27 cellular contexts compared by ENCODE assay signal in genomic region chr4:68630371-68630770, GRCh38. TPM values are rescaled to one million over a fixed set of nuclear protein-coding genes. Genes with fewer than 3 reads are reported as not detected.
"Had no signal": no experiment of that assay in that cellular context is flagged by ENCODE, and none has a peak within 500 bp of the region (broad histone marks: within the 10 kb centered on the region; RNA-seq: fewer than 3 reads in every experiment).

No MANE protein-coding gene starts in this region.

- H3K9me3 Mint-ChIP-seq: activated B cell treated with CpG ODN at 0.5 μM for 24 hours; activated CD8-positive, alpha-beta T cell treated with anti-CD3 and anti-CD28 coated beads for 36 hours; activated naive CD8-positive, alpha-beta T cell treated with anti-CD3 and anti-CD28 coated beads, Interleukin-2, amount 10 ng/mL, durations not matched to agents 7 days and 5 days; activated T-helper 17 cell treated with anti-CD3 and anti-CD28 coated beads, Interleukin-2, amount 50 U/mL, for 72 hours; central memory CD8-positive, alpha-beta T cell; stimulated activated memory B cell treated with anti-CD40 and anti-IgM and Interleukin-4, amounts not matched to agents 10 μg/mL and 1 μg/mL and 100 μg/mL, for 72 hours; T-cell had no signal

- DNase-seq: activated B cell treated with CpG ODN at 0.5 μM for 24 hours; activated CD4-positive, alpha-beta T cell treated with anti-CD3 and anti-CD28 coated beads for 48 hours; activated CD8-positive, alpha-beta T cell treated with anti-CD3 and anti-CD28 coated beads for 36 hours; activated naive CD4-positive, alpha-beta T cell treated with Interleukin-2 at 50 U/mL for 16 hours; activated naive CD8-positive, alpha-beta T cell treated with anti-CD3 and anti-CD28 coated beads, Interleukin-2, amount 10 ng/mL, durations not matched to agents 7 days and 5 days; activated T-cell treated with anti-CD3 and anti-CD28 coated beads, Interleukin-2, amount 50 U/mL, for 1 hour; colonic mucosa; endodermal cell; foreskin keratinocyte; heart left ventricle; kidney glomerular epithelial cell; left ventricle myocardium superior; pancreas; stimulated activated CD4-positive, alpha-beta T cell treated with anti-CD3 and anti-CD28 coated beads, Interleukin-4, amount 100 ng/mL, for 4 hours; T-cell; upper lobe of right lung had no signal

- H3K27ac ChIP-seq: colonic mucosa, epithelial cell of prostate, foreskin keratinocyte, heart left ventricle, neutrophil, pancreas, thoracic aorta, upper lobe of right lung had no signal

- H3K9me3 ChIP-seq: colonic mucosa, heart left ventricle, neutrophil, pancreas, thoracic aorta, upper lobe of right lung had no signal

- H3K36me3 ChIP-seq: colonic mucosa, heart left ventricle, neutrophil, pancreas, thoracic aorta, upper lobe of right lung had no signal

- H3K27ac Mint-ChIP-seq: activated B cell treated with CpG ODN at 0.5 μM for 24 hours; activated CD8-positive, alpha-beta T cell treated with anti-CD3 and anti-CD28 coated beads for 36 hours; activated naive CD8-positive, alpha-beta T cell treated with anti-CD3 and anti-CD28 coated beads, Interleukin-2, amount 10 ng/mL, durations not matched to agents 7 days and 5 days; activated T-helper 17 cell treated with anti-CD3 and anti-CD28 coated beads, Interleukin-2, amount 50 U/mL, for 72 hours; brain; endodermal cell; natural killer cell treated with Interleukin-12 subunit alpha and Interleukin-12 subunit beta and Interleukin-15 and Interleukin-18, amount 100 ng/mL, for 72 hours; stimulated activated memory B cell treated with anti-CD40 and anti-IgM and Interleukin-4, amounts not matched to agents 10 μg/mL and 1 μg/mL and 100 μg/mL, for 72 hours; T-cell had no signal

- H3K4me3 Mint-ChIP-seq: activated B cell treated with CpG ODN at 0.5 μM for 24 hours; activated CD8-positive, alpha-beta T cell treated with anti-CD3 and anti-CD28 coated beads for 36 hours; activated naive CD8-positive, alpha-beta T cell treated with anti-CD3 and anti-CD28 coated beads, Interleukin-2, amount 10 ng/mL, durations not matched to agents 7 days and 5 days; activated T-helper 17 cell treated with anti-CD3 and anti-CD28 coated beads, Interleukin-2, amount 50 U/mL, for 72 hours; brain; central memory CD8-positive, alpha-beta T cell; endodermal cell; natural killer cell treated with Interleukin-12 subunit alpha and Interleukin-12 subunit beta and Interleukin-15 and Interleukin-18, amount 100 ng/mL, for 72 hours; stimulated activated memory B cell treated with anti-CD40 and anti-IgM and Interleukin-4, amounts not matched to agents 10 μg/mL and 1 μg/mL and 100 μg/mL, for 72 hours; T-cell had no signal

- H3K4me1 ChIP-seq: colonic mucosa, foreskin keratinocyte, heart left ventricle, upper lobe of right lung had no signal

- H3K4me1 Mint-ChIP-seq: activated B cell treated with CpG ODN at 0.5 μM for 24 hours; activated naive CD8-positive, alpha-beta T cell treated with anti-CD3 and anti-CD28 coated beads, Interleukin-2, amount 10 ng/mL, durations not matched to agents 7 days and 5 days; activated T-helper 17 cell treated with anti-CD3 and anti-CD28 coated beads, Interleukin-2, amount 50 U/mL, for 72 hours; brain; central memory CD8-positive, alpha-beta T cell; endodermal cell; stimulated activated memory B cell treated with anti-CD40 and anti-IgM and Interleukin-4, amounts not matched to agents 10 μg/mL and 1 μg/mL and 100 μg/mL, for 72 hours; T-cell had no signal

- H3K4me3 ChIP-seq: colonic mucosa, heart left ventricle, pancreas, thoracic aorta, upper lobe of right lung had no signal

- H3K27me3 ChIP-seq: colonic mucosa, foreskin keratinocyte, heart left ventricle, neutrophil, pancreas, upper lobe of right lung had no signal

- H3K36me3 Mint-ChIP-seq: activated naive CD8-positive, alpha-beta T cell treated with anti-CD3 and anti-CD28 coated beads, Interleukin-2, amount 10 ng/mL, durations not matched to agents 7 days and 5 days; brain; natural killer cell treated with Interleukin-12 subunit alpha and Interleukin-12 subunit beta and Interleukin-15 and Interleukin-18, amount 100 ng/mL, for 72 hours; stimulated activated memory B cell treated with anti-CD40 and anti-IgM and Interleukin-4, amounts not matched to agents 10 μg/mL and 1 μg/mL and 100 μg/mL, for 72 hours; T-cell had no signal

- H3K27me3 Mint-ChIP-seq: activated B cell treated with CpG ODN at 0.5 μM for 24 hours; activated naive CD8-positive, alpha-beta T cell treated with anti-CD3 and anti-CD28 coated beads, Interleukin-2, amount 10 ng/mL, durations not matched to agents 7 days and 5 days; activated T-helper 17 cell treated with anti-CD3 and anti-CD28 coated beads, Interleukin-2, amount 50 U/mL, for 72 hours; brain; central memory CD8-positive, alpha-beta T cell; natural killer cell treated with Interleukin-12 subunit alpha and Interleukin-12 subunit beta and Interleukin-15 and Interleukin-18, amount 100 ng/mL, for 72 hours had no signal

RNA-seq across cellular contexts. Expression of gene UGT2B15, which starts 40.1 kb away (rescaled TPM):
- total RNA-seq: activated CD8-positive, alpha-beta T cell treated with anti-CD3 and anti-CD28 coated beads for 36 hours; activated naive CD8-positive, alpha-beta T cell treated with anti-CD3 and anti-CD28 coated beads, Interleukin-2, amount 10 ng/mL, durations not matched to agents 7 days and 5 days; activated T-helper 17 cell treated with anti-CD3 and anti-CD28 coated beads, Interleukin-2, amount 50 U/mL, for 72 hours; endodermal cell; fibroblast of lung; foreskin keratinocyte; heart left ventricle; left ventricle myocardium superior; mesenteric fat pad; natural killer cell treated with Interleukin-12 subunit alpha and Interleukin-12 subunit beta and Interleukin-15 and Interleukin-18, amount 100 ng/mL, for 72 hours; sciatic nerve; thoracic aorta; upper lobe of right lung had no signal
- polyA plus RNA-seq: fibroblast of lung, foreskin keratinocyte, heart left ventricle had no signal

RNA-seq across cellular contexts. Expression of gene UGT2B17, which starts 54.2 kb away (rescaled TPM):
- total RNA-seq: activated CD8-positive, alpha-beta T cell treated with anti-CD3 and anti-CD28 coated beads for 36 hours; activated naive CD8-positive, alpha-beta T cell treated with anti-CD3 and anti-CD28 coated beads, Interleukin-2, amount 10 ng/mL, durations not matched to agents 7 days and 5 days; activated T-helper 17 cell treated with anti-CD3 and anti-CD28 coated beads, Interleukin-2, amount 50 U/mL, for 72 hours; endodermal cell; fibroblast of lung; foreskin keratinocyte; heart left ventricle; left ventricle myocardium superior; natural killer cell treated with Interleukin-12 subunit alpha and Interleukin-12 subunit beta and Interleukin-15 and Interleukin-18, amount 100 ng/mL, for 72 hours; sciatic nerve; thoracic aorta; upper lobe of right lung had no signal
- polyA plus RNA-seq: fibroblast of lung, foreskin keratinocyte had no signal
